Comparison of ENCODE assay signal across 19 cellular contexts in genomic region chr7:129184979-129185670, GRCh38. TPM values are rescaled to one million over a fixed set of nuclear protein-coding genes. Genes with fewer than 3 reads are reported as not detected.
"Had no signal": no experiment of that assay in that cellular context is flagged by ENCODE, and none has a peak within 500 bp of the region (broad histone marks: within the 10 kb centered on the region; RNA-seq: fewer than 3 reads in every experiment).

No MANE protein-coding gene starts in this region.

- H3K9me3 Mint-ChIP-seq: activated B cell treated with CpG ODN at 0.5 μM for 24 hours; activated naive CD4-positive, alpha-beta T cell treated with anti-CD3 and anti-CD28 coated beads, Interleukin-2, amount 50 U/mL, for 24 hours; dendritic cell treated with granulocyte-macrophage colony-stimulating factor and Interleukin-4, amounts not matched to agents 40 ng/mL and 50 ng/mL, for 4 days; effector memory CD8-positive, alpha-beta T cell; neural progenitor cell had no signal

- FAIRE-seq: islet of Langerhans had no signal

- H3K36me3 ChIP-seq: heart left ventricle, left ventricle myocardium inferior, neural progenitor cell, right atrium auricular region, upper lobe of right lung had no signal

- H3K9me3 ChIP-seq: body of pancreas, heart left ventricle, left ventricle myocardium inferior, right atrium auricular region, upper lobe of right lung had no signal

- DNase-seq: activated B cell treated with CpG ODN at 0.5 μM for 24 hours; activated CD4-positive, alpha-beta T cell treated with anti-CD3 and anti-CD28 coated beads, Interleukin-2, amount 50 U/mL, for 1 hour; activated effector memory CD4-positive, alpha-beta T cell treated with Interleukin-2 at 50 U/mL for 16 hours; activated T-cell treated with anti-CD3 and anti-CD28 coated beads, Interleukin-2, amount 50 U/mL, for 1 hour; body of pancreas; effector memory CD8-positive, alpha-beta T cell; erythroblast; heart left ventricle; left ventricle myocardium inferior; mesenchymal stem cell; stimulated activated naive CD4-positive, alpha-beta T cell; upper lobe of right lung had no signal

- H3K27me3 ChIP-seq: body of pancreas, right atrium auricular region had no signal

- H3K36me3 Mint-ChIP-seq: activated naive CD4-positive, alpha-beta T cell treated with anti-CD3 and anti-CD28 coated beads, Interleukin-2, amount 50 U/mL, for 24 hours; neural progenitor cell had no signal

- H3K4me3 ChIP-seq: body of pancreas, heart left ventricle, left ventricle myocardium inferior, neural progenitor cell, right atrium auricular region, upper lobe of right lung had no signal

- H3K27ac Mint-ChIP-seq: activated B cell treated with CpG ODN at 0.5 μM for 24 hours; activated naive CD4-positive, alpha-beta T cell treated with anti-CD3 and anti-CD28 coated beads, Interleukin-2, amount 50 U/mL, for 24 hours; dendritic cell treated with granulocyte-macrophage colony-stimulating factor and Interleukin-4, amounts not matched to agents 40 ng/mL and 50 ng/mL, for 4 days; effector memory CD8-positive, alpha-beta T cell; neural progenitor cell had no signal

- H3K27ac ChIP-seq: body of pancreas, heart left ventricle, left ventricle myocardium inferior, neural progenitor cell, parathyroid adenoma, right atrium auricular region, upper lobe of right lung had no signal

- H3K4me3 Mint-ChIP-seq: activated B cell treated with CpG ODN at 0.5 μM for 24 hours; activated naive CD4-positive, alpha-beta T cell treated with anti-CD3 and anti-CD28 coated beads, Interleukin-2, amount 50 U/mL, for 24 hours; dendritic cell treated with granulocyte-macrophage colony-stimulating factor and Interleukin-4, amounts not matched to agents 40 ng/mL and 50 ng/mL, for 4 days; effector memory CD8-positive, alpha-beta T cell; neural progenitor cell had no signal

RNA-seq across cellular contexts. Expression of gene SMO, which starts 3.3 kb away (rescaled TPM):
- total RNA-seq: T-helper 1 cell treated with Interleukin-12 subunit alpha and Interleukin-12 subunit beta and Interleukin-4 antibody, amounts not matched to agents 30 ng/mL and 1 ng/mL, for 36 hours had no signal
